Comparison of ENCODE assay signal across 1 cellular context in the genomic region with DNA sequence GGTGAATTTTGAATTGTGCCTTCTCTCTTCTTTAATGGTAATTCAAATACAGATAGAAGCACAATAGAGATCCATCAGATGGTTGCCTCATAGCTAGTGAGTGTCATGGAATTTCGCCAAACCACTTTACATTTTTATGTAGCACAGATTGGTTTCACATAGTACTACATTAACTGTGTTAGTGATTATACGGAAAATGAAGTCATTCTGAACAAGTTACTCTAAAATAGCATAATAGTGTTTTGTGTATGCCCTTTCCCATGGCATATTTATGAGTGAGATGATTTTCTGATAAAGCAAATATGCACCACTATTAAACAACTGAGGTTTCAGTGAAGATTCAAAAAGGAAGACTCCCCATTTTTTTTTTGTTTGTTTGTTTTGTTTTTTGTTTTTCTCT.
TF ChIP-seq lines count a peak whose summit lies in the region.

No MANE protein-coding gene starts in this region.

TF ChIP-seq in SK-N-SH, 30 proteins besides CTCF, POLR2A, EP300 and RAD21:
- peak; percentile 55 for TF ChIP-seq NFIC (IDR thresholded peaks at IDR 0.05; ENCODE audit: borderline replicate concordance)
- TF ChIP-seq RXRA (IDR thresholded peaks at IDR 0.05; ENCODE audit: borderline replicate concordance, low read depth), result peak; percentile 40; the same call in 1 of the 2 replicates
- TF ChIP-seq CHD2 (IDR thresholded peaks at IDR 0.05; ENCODE audit: low read length, partially characterized antibody), result no peak
- TF ChIP-seq RCOR1 (IDR thresholded peaks at IDR 0.05; ENCODE audit: low read length), result no peak
- TF ChIP-seq MEF2A (IDR thresholded peaks at IDR 0.05; ENCODE audit: borderline replicate concordance, low read depth), result peak; percentile 69; the same call in 1 of the 2 replicates
- TF ChIP-seq GATA2 (CRISPR knock-in tag; IDR thresholded peaks at IDR 0.05), result no peak
- TF ChIP-seq, protein P1, sequence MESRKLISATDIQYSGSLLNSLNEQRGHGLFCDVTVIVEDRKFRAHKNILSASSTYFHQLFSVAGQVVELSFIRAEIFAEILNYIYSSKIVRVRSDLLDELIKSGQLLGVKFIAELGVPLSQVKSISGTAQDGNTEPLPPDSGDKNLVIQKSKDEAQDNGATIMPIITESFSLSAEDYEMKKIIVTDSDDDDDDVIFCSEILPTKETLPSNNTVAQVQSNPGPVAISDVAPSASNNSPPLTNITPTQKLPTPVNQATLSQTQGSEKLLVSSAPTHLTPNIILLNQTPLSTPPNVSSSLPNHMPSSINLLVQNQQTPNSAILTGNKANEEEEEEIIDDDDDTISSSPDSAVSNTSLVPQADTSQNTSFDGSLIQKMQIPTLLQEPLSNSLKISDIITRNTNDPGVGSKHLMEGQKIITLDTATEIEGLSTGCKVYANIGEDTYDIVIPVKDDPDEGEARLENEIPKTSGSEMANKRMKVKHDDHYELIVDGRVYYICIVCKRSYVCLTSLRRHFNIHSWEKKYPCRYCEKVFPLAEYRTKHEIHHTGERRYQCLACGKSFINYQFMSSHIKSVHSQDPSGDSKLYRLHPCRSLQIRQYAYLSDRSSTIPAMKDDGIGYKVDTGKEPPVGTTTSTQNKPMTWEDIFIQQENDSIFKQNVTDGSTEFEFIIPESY (IDR thresholded peaks at IDR 0.05; ENCODE audit: borderline replicate concordance, low read depth), result no peak
- TF ChIP-seq FOXJ3 (CRISPR knock-in tag; IDR thresholded peaks at IDR 0.05), result no peak
- no peak for TF ChIP-seq MAX (IDR thresholded peaks at IDR 0.05; ENCODE audit: low read depth)
- TF ChIP-seq RFX5 (IDR thresholded peaks at IDR 0.05; ENCODE audit: low read length), result no peak
- no peak for TF ChIP-seq GABPA (IDR thresholded peaks at IDR 0.05; ENCODE audit: low read depth)
- no peak for TF ChIP-seq YY1 (IDR thresholded peaks at IDR 0.05; ENCODE audit: low read depth)
- TF ChIP-seq MXI1 (IDR thresholded peaks at IDR 0.05; ENCODE audit: low read depth, low read length), result no peak
- TF ChIP-seq EZH2phosphoT487 (IDR thresholded peaks at IDR 0.05; ENCODE audit: borderline replicate concordance, low read depth), result no peak
- no peak for TF ChIP-seq POLR2AphosphoS5 (IDR thresholded peaks at IDR 0.05; ENCODE audit: low read depth, low read length)
- peak; percentile 50; the same call in 1 of the 2 replicates for TF ChIP-seq TEAD4 (IDR thresholded peaks at IDR 0.05; ENCODE audit: borderline replicate concordance, insufficient read depth)
- TF ChIP-seq NRF1 (IDR thresholded peaks at IDR 0.05; ENCODE audit: low read depth, low read length), result no peak
- peak; percentile 75 for TF ChIP-seq PBX3 (IDR thresholded peaks at IDR 0.05)
- TF ChIP-seq, protein P2, sequence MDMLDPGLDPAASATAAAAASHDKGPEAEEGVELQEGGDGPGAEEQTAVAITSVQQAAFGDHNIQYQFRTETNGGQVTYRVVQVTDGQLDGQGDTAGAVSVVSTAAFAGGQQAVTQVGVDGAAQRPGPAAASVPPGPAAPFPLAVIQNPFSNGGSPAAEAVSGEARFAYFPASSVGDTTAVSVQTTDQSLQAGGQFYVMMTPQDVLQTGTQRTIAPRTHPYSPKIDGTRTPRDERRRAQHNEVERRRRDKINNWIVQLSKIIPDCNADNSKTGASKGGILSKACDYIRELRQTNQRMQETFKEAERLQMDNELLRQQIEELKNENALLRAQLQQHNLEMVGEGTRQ (IDR thresholded peaks at IDR 0.05; ENCODE audit: borderline replicate concordance, low read depth, low read length), result no peak
- TF ChIP-seq IRF3 (IDR thresholded peaks at IDR 0.05; ENCODE audit: low read depth, low read length), result no peak
- TF ChIP-seq SMC3 (IDR thresholded peaks at IDR 0.05; ENCODE audit: low read depth, low read length), result no peak
- no peak for TF ChIP-seq USF1 (IDR thresholded peaks at IDR 0.05; ENCODE audit: borderline replicate concordance, low read depth)
- peak; percentile 23; the same call in 1 of the 2 replicates for TF ChIP-seq FOSL2 (IDR thresholded peaks at IDR 0.05; ENCODE audit: borderline replicate concordance, low read depth)
- TF ChIP-seq ELF1 (IDR thresholded peaks at IDR 0.05), result no peak
- no peak for TF ChIP-seq FOXM1 (IDR thresholded peaks at IDR 0.05; ENCODE audit: low read depth)
- TF ChIP-seq JUND (IDR thresholded peaks at IDR 0.05), result peak; percentile 46
- TF ChIP-seq, protein P3, sequence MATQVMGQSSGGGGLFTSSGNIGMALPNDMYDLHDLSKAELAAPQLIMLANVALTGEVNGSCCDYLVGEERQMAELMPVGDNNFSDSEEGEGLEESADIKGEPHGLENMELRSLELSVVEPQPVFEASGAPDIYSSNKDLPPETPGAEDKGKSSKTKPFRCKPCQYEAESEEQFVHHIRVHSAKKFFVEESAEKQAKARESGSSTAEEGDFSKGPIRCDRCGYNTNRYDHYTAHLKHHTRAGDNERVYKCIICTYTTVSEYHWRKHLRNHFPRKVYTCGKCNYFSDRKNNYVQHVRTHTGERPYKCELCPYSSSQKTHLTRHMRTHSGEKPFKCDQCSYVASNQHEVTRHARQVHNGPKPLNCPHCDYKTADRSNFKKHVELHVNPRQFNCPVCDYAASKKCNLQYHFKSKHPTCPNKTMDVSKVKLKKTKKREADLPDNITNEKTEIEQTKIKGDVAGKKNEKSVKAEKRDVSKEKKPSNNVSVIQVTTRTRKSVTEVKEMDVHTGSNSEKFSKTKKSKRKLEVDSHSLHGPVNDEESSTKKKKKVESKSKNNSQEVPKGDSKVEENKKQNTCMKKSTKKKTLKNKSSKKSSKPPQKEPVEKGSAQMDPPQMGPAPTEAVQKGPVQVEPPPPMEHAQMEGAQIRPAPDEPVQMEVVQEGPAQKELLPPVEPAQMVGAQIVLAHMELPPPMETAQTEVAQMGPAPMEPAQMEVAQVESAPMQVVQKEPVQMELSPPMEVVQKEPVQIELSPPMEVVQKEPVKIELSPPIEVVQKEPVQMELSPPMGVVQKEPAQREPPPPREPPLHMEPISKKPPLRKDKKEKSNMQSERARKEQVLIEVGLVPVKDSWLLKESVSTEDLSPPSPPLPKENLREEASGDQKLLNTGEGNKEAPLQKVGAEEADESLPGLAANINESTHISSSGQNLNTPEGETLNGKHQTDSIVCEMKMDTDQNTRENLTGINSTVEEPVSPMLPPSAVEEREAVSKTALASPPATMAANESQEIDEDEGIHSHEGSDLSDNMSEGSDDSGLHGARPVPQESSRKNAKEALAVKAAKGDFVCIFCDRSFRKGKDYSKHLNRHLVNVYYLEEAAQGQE (IDR thresholded peaks at IDR 0.05; ENCODE audit: low read depth, low read length), result no peak
- no peak for TF ChIP-seq TAF1 (IDR thresholded peaks at IDR 0.05; ENCODE audit: borderline replicate concordance, low read depth, low read length)
- no peak for TF ChIP-seq SIN3A (IDR thresholded peaks at IDR 0.05; ENCODE audit: borderline replicate concordance, low read depth, low read length)
- TF ChIP-seq TCF12 (IDR thresholded peaks at IDR 0.05), result peak; percentile 63
